Comparison of ENCODE assay signal across 27 cellular contexts in the genomic region with DNA sequence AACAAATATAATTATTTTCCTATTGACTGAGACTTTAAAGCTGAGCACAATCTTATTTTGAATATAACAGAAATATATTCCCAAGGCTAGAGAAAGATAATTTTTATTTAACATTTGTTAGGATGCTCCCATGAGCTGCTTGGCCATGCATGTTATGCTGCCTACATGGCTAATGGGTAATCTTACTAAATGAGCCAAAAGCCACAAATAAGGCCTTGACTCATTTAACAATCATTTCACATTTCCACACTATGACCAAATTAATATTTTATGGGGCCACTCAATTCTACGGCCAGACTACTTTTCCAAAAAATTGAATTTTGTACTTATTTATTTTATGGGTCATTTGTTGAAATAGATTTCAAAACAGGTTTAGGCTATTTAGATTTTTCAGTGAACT.
"Had no signal": no experiment of that assay in that cellular context is flagged by ENCODE, and none has a peak within 500 bp of the region (broad histone marks: within the 10 kb centered on the region; RNA-seq: fewer than 3 reads in every experiment).

No MANE protein-coding gene starts in this region.

- H3K36me3 ChIP-seq: esophagus squamous epithelium, gastrocnemius medialis, neutrophil, right lobe of liver, suprapubic skin, tibial artery, upper lobe of right lung had no signal

- H3K4me1 ChIP-seq: gastrocnemius medialis had no signal

- H3K27me3 ChIP-seq: esophagus squamous epithelium, hepatocyte, neutrophil, right lobe of liver, suprapubic skin, tibial artery, upper lobe of right lung had no signal

- H3K4me3 ChIP-seq: esophagus squamous epithelium, gastrocnemius medialis, hepatocyte, right lobe of liver, skin epidermis, suprapubic skin, tibial artery, upper lobe of right lung had no signal

- DNase-seq: activated CD4-positive, alpha-beta memory T cell treated with anti-CD3 and anti-CD28 coated beads, Interleukin-2, amount 10 ng/mL, durations not matched to agents 7 days and 5 days; activated CD4-positive, alpha-beta T cell treated with anti-CD3 and anti-CD28 coated beads for 4 hours; activated CD8-positive, alpha-beta memory T cell treated with anti-CD3 and anti-CD28 coated beads, Interleukin-2, amount 50 U/mL, for 48 hours; activated gamma-delta T cell; activated naive CD4-positive, alpha-beta T cell treated with anti-CD3 and anti-CD28 coated beads, Interleukin-2, amount 10 ng/mL, durations not matched to agents 7 days and 5 days; activated naive CD8-positive, alpha-beta T cell treated with anti-CD3 and anti-CD28 coated beads, Interleukin-2, amount 10 ng/mL, durations not matched to agents 7 days and 5 days; activated T-cell treated with anti-CD3 and anti-CD28 coated beads, Interleukin-2, amount 50 U/mL, for 24 hours; amniotic stem cell; dermis blood vessel endothelial cell; effector CD4-positive, alpha-beta T cell; esophagus squamous epithelium; gastrocnemius medialis; islet precursor cell; left cardiac atrium; left ventricle myocardium superior; naive B cell; nephron progenitor cell; right lobe of liver; stimulated activated CD4-positive, alpha-beta T cell treated with anti-CD3 and anti-CD28 coated beads, Interleukin-4, amount 100 ng/mL, for 24 hours; tibial artery; upper lobe of right lung had no signal

- H3K27ac ChIP-seq: esophagus squamous epithelium, gastrocnemius medialis, hepatocyte, neutrophil, right lobe of liver, skin epidermis, suprapubic skin, tibial artery, upper lobe of right lung, VCaP had no signal

- H3K9me3 ChIP-seq: esophagus squamous epithelium, gastrocnemius medialis, neutrophil, right lobe of liver, suprapubic skin, tibial artery, upper lobe of right lung had no signal

- ATAC-seq: gastrocnemius medialis; left ventricle myocardium superior; right lobe of liver; stimulated activated effector memory CD8-positive, alpha-beta T cell treated with anti-CD3 and anti-CD28 coated beads, Interleukin-12 subunit alpha, Interleukin-12 subunit beta, amount 100 ng/mL, for 72 hours; upper lobe of right lung had no signal
